In the genomic region with DNA sequence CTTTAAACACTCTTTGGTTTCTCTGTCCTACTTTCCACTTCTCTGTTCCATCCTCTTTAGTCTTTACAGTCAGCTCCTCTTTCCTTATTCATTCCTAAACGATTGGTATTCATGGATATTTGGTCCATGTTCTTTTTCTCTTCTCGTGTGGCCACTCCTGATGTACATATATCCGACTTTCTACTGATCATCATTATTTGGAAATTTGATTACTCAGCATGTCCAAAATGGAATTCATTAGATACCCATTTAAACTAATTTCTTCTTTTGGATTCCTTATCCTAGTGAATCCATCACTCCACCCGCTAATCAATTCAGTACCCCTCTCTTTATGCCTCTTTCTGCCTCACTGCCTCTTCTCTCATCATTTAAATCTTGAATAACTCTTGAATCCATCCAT, we compare ENCODE assay signal across 9 cellular contexts. TPM values are rescaled to one million over a fixed set of nuclear protein-coding genes. Genes with fewer than 3 reads are reported as not detected.
"Had no signal": no experiment of that assay in that cellular context is flagged by ENCODE, and none has a peak within 500 bp of the region (broad histone marks: within the 10 kb centered on the region; RNA-seq: fewer than 3 reads in every experiment).

No MANE protein-coding gene starts in this region.

- H3K27ac ChIP-seq: HL-60 had no signal

- H3K4me1 Mint-ChIP-seq: H9 had no signal

- H3K36me3 Mint-ChIP-seq: IgD-negative memory B cell had no signal

- H3K9me3 Mint-ChIP-seq: H9 had no signal

- FAIRE-seq: H54 had no signal

- H2AFZ ChIP-seq: GM23248 had no signal

- H3K27ac Mint-ChIP-seq: H9 had no signal

- DNase-seq: GOT3, H9, HFFc6, KG1 had no signal

- H3K9ac ChIP-seq: GM23248 had no signal

- H3K4me3 Mint-ChIP-seq: H9, IgD-negative memory B cell had no signal

RNA-seq across cellular contexts. Expression of gene TNFSF18, which starts 43.8 kb away (rescaled TPM):
- total RNA-seq: H9, HT1080 had no signal
- polyA plus RNA-seq: IgD-negative memory B cell had no signal
